In the genomic region with DNA sequence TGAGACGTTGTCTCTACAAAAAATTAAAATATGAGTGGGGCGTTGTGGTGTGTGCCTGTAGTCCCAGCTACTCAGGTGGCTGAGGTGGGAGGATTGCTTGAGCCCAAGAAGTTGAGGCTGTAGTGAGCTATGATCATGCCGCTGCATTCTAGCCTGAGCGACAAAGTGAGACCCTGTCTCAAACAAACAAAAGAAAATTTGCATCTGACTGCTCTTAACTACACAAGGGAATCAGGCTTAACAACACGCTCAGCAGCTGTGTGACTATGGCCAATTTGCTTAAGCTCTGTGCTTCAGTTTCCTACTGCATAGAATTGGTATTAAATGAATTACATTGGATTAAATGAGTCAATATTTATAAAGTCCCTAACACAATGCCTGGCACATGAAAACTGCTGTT, we compare ENCODE assay signal across 1 cellular context.
TF ChIP-seq lines count a peak whose summit lies in the region.

No MANE protein-coding gene starts in this region.

TF ChIP-seq in WTC11, 78 proteins besides CTCF, POLR2A, EP300 and RAD21 (continued from another document):
- TF ChIP-seq, protein P1, sequence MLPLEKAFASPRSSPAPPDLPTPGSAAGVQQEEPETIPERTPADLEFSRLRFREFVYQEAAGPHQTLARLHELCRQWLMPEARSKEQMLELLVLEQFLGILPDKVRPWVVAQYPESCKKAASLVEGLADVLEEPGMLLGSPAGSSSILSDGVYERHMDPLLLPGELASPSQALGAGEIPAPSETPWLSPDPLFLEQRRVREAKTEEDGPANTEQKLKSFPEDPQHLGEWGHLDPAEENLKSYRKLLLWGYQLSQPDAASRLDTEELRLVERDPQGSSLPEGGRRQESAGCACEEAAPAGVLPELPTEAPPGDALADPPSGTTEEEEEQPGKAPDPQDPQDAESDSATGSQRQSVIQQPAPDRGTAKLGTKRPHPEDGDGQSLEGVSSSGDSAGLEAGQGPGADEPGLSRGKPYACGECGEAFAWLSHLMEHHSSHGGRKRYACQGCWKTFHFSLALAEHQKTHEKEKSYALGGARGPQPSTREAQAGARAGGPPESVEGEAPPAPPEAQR (CRISPR knock-in tag; IDR thresholded peaks at IDR 0.05) = no peak
- no peak for TF ChIP-seq SMAD3 (CRISPR knock-in tag; IDR thresholded peaks at IDR 0.05; ENCODE audit: borderline replicate concordance)
- TF ChIP-seq, protein P2, sequence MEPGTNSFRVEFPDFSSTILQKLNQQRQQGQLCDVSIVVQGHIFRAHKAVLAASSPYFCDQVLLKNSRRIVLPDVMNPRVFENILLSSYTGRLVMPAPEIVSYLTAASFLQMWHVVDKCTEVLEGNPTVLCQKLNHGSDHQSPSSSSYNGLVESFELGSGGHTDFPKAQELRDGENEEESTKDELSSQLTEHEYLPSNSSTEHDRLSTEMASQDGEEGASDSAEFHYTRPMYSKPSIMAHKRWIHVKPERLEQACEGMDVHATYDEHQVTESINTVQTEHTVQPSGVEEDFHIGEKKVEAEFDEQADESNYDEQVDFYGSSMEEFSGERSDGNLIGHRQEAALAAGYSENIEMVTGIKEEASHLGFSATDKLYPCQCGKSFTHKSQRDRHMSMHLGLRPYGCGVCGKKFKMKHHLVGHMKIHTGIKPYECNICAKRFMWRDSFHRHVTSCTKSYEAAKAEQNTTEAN (CRISPR knock-in tag; IDR thresholded peaks at IDR 0.05) = no peak
- TF ChIP-seq, protein P3, sequence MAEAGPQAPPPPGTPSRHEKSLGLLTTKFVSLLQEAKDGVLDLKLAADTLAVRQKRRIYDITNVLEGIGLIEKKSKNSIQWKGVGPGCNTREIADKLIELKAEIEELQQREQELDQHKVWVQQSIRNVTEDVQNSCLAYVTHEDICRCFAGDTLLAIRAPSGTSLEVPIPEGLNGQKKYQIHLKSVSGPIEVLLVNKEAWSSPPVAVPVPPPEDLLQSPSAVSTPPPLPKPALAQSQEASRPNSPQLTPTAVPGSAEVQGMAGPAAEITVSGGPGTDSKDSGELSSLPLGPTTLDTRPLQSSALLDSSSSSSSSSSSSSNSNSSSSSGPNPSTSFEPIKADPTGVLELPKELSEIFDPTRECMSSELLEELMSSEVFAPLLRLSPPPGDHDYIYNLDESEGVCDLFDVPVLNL (CRISPR knock-in tag; IDR thresholded peaks at IDR 0.05; ENCODE audit: borderline replicate concordance, low read depth) = no peak
- TF ChIP-seq, protein P4, sequence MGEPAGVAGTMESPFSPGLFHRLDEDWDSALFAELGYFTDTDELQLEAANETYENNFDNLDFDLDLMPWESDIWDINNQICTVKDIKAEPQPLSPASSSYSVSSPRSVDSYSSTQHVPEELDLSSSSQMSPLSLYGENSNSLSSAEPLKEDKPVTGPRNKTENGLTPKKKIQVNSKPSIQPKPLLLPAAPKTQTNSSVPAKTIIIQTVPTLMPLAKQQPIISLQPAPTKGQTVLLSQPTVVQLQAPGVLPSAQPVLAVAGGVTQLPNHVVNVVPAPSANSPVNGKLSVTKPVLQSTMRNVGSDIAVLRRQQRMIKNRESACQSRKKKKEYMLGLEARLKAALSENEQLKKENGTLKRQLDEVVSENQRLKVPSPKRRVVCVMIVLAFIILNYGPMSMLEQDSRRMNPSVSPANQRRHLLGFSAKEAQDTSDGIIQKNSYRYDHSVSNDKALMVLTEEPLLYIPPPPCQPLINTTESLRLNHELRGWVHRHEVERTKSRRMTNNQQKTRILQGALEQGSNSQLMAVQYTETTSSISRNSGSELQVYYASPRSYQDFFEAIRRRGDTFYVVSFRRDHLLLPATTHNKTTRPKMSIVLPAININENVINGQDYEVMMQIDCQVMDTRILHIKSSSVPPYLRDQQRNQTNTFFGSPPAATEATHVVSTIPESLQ (CRISPR knock-in tag; IDR thresholded peaks at IDR 0.05) = no peak
- no peak for TF ChIP-seq ELF4 (CRISPR knock-in tag; IDR thresholded peaks at IDR 0.05; ENCODE audit: low read depth)
- TF ChIP-seq, protein P5, sequence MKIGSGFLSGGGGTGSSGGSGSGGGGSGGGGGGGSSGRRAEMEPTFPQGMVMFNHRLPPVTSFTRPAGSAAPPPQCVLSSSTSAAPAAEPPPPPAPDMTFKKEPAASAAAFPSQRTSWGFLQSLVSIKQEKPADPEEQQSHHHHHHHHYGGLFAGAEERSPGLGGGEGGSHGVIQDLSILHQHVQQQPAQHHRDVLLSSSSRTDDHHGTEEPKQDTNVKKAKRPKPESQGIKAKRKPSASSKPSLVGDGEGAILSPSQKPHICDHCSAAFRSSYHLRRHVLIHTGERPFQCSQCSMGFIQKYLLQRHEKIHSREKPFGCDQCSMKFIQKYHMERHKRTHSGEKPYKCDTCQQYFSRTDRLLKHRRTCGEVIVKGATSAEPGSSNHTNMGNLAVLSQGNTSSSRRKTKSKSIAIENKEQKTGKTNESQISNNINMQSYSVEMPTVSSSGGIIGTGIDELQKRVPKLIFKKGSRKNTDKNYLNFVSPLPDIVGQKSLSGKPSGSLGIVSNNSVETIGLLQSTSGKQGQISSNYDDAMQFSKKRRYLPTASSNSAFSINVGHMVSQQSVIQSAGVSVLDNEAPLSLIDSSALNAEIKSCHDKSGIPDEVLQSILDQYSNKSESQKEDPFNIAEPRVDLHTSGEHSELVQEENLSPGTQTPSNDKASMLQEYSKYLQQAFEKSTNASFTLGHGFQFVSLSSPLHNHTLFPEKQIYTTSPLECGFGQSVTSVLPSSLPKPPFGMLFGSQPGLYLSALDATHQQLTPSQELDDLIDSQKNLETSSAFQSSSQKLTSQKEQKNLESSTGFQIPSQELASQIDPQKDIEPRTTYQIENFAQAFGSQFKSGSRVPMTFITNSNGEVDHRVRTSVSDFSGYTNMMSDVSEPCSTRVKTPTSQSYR (CRISPR knock-in tag; IDR thresholded peaks at IDR 0.05) = no peak
- TF ChIP-seq, protein P6, sequence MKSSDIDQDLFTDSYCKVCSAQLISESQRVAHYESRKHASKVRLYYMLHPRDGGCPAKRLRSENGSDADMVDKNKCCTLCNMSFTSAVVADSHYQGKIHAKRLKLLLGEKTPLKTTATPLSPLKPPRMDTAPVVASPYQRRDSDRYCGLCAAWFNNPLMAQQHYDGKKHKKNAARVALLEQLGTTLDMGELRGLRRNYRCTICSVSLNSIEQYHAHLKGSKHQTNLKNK (CRISPR knock-in tag; IDR thresholded peaks at IDR 0.05) = no peak
- TF ChIP-seq, protein P7, sequence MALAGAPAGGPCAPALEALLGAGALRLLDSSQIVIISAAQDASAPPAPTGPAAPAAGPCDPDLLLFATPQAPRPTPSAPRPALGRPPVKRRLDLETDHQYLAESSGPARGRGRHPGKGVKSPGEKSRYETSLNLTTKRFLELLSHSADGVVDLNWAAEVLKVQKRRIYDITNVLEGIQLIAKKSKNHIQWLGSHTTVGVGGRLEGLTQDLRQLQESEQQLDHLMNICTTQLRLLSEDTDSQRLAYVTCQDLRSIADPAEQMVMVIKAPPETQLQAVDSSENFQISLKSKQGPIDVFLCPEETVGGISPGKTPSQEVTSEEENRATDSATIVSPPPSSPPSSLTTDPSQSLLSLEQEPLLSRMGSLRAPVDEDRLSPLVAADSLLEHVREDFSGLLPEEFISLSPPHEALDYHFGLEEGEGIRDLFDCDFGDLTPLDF (CRISPR knock-in tag; IDR thresholded peaks at IDR 0.05) = no peak
- no peak for TF ChIP-seq TEAD1 (CRISPR knock-in tag; IDR thresholded peaks at IDR 0.05)
- TF ChIP-seq, protein P8, sequence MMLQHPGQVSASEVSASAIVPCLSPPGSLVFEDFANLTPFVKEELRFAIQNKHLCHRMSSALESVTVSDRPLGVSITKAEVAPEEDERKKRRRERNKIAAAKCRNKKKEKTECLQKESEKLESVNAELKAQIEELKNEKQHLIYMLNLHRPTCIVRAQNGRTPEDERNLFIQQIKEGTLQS (CRISPR knock-in tag; conservative IDR thresholded peaks at IDR 0.05) = no peak
